Comparison of ENCODE assay signal across 17 cellular contexts in genomic region chr3:69239063-69239462, GRCh38.
"Had no signal": no experiment of that assay in that cellular context is flagged by ENCODE, and none has a peak within 500 bp of the region (broad histone marks: within the 10 kb centered on the region; RNA-seq: fewer than 3 reads in every experiment).

No MANE protein-coding gene starts in this region.

- H3K9me3 Mint-ChIP-seq: activated CD4-positive, alpha-beta memory T cell treated with anti-CD3 and anti-CD28 coated beads, Interleukin-2, amount 10 ng/mL, durations not matched to agents 7 days and 5 days; activated naive CD8-positive, alpha-beta T cell treated with anti-CD3 and anti-CD28 coated beads for 36 hours; activated T-cell treated with anti-CD3 and anti-CD28 coated beads, Interleukin-2, amount 50 U/mL, for 4 hours; brain; central memory CD8-positive, alpha-beta T cell; memory B cell; stimulated activated effector memory CD8-positive, alpha-beta T cell treated with anti-CD3 and anti-CD28 coated beads, Interleukin-12 subunit alpha, Interleukin-12 subunit beta, amount 100 ng/mL, for 72 hours; T-helper 1 cell treated with Interleukin-12 subunit alpha and Interleukin-12 subunit beta and Interleukin-4 antibody, amounts not matched to agents 30 μg/mL and 1 μg/mL, for 36 hours had no signal

- H3K36me3 Mint-ChIP-seq: activated naive CD8-positive, alpha-beta T cell treated with anti-CD3 and anti-CD28 coated beads for 36 hours; memory B cell; stimulated activated effector memory CD8-positive, alpha-beta T cell treated with anti-CD3 and anti-CD28 coated beads, Interleukin-12 subunit alpha, Interleukin-12 subunit beta, amount 100 ng/mL, for 72 hours had no signal

- H3K4me3 Mint-ChIP-seq: activated CD4-positive, alpha-beta memory T cell treated with anti-CD3 and anti-CD28 coated beads, Interleukin-2, amount 10 ng/mL, durations not matched to agents 7 days and 5 days; activated naive CD8-positive, alpha-beta T cell treated with anti-CD3 and anti-CD28 coated beads for 36 hours; activated T-cell treated with anti-CD3 and anti-CD28 coated beads, Interleukin-2, amount 50 U/mL, for 4 hours; brain; central memory CD8-positive, alpha-beta T cell; memory B cell; stimulated activated effector memory CD8-positive, alpha-beta T cell treated with anti-CD3 and anti-CD28 coated beads, Interleukin-12 subunit alpha, Interleukin-12 subunit beta, amount 100 ng/mL, for 72 hours; T-helper 1 cell treated with Interleukin-12 subunit alpha and Interleukin-12 subunit beta and Interleukin-4 antibody, amounts not matched to agents 30 μg/mL and 1 μg/mL, for 36 hours had no signal

- H3K9me3 ChIP-seq: ovary, vagina had no signal

- H3K27me3 ChIP-seq: foreskin keratinocyte, ovary, vagina had no signal

- H3K36me3 ChIP-seq: ovary, vagina had no signal

- H3K27ac ChIP-seq: foreskin keratinocyte, ovary, vagina had no signal

- DNase-seq: activated CD4-positive, alpha-beta memory T cell treated with anti-CD3 and anti-CD28 coated beads, Interleukin-2, amount 10 ng/mL, durations not matched to agents 7 days and 5 days; activated CD4-positive, alpha-beta T cell treated with anti-CD3 and anti-CD28 coated beads for 4 hours; activated gamma-delta T cell; activated naive CD8-positive, alpha-beta T cell treated with anti-CD3 and anti-CD28 coated beads for 36 hours; activated T-cell treated with anti-CD3 and anti-CD28 coated beads, Interleukin-2, amount 50 U/mL, for 4 hours; amygdala; effector CD8-positive, alpha-beta T cell; foreskin keratinocyte; head of caudate nucleus; ovary had no signal

- ATAC-seq: activated T-cell treated with anti-CD3 and anti-CD28 coated beads, Interleukin-2, amount 50 U/mL, for 4 hours; foreskin keratinocyte; stimulated activated effector memory CD8-positive, alpha-beta T cell treated with anti-CD3 and anti-CD28 coated beads, Interleukin-12 subunit alpha, Interleukin-12 subunit beta, amount 100 ng/mL, for 72 hours had no signal

- H3K27ac Mint-ChIP-seq: activated CD4-positive, alpha-beta memory T cell treated with anti-CD3 and anti-CD28 coated beads, Interleukin-2, amount 10 ng/mL, durations not matched to agents 7 days and 5 days; activated naive CD8-positive, alpha-beta T cell treated with anti-CD3 and anti-CD28 coated beads for 36 hours; memory B cell; stimulated activated effector memory CD8-positive, alpha-beta T cell treated with anti-CD3 and anti-CD28 coated beads, Interleukin-12 subunit alpha, Interleukin-12 subunit beta, amount 100 ng/mL, for 72 hours; T-helper 1 cell treated with Interleukin-12 subunit alpha and Interleukin-12 subunit beta and Interleukin-4 antibody, amounts not matched to agents 30 μg/mL and 1 μg/mL, for 36 hours had no signal

- H3K4me3 ChIP-seq: coronary artery, ovary, vagina had no signal

- H3K27me3 Mint-ChIP-seq: activated CD4-positive, alpha-beta memory T cell treated with anti-CD3 and anti-CD28 coated beads, Interleukin-2, amount 10 ng/mL, durations not matched to agents 7 days and 5 days; activated naive CD8-positive, alpha-beta T cell treated with anti-CD3 and anti-CD28 coated beads for 36 hours; central memory CD8-positive, alpha-beta T cell had no signal
